Comparison of ENCODE assay signal across 11 cellular contexts in the genomic region with DNA sequence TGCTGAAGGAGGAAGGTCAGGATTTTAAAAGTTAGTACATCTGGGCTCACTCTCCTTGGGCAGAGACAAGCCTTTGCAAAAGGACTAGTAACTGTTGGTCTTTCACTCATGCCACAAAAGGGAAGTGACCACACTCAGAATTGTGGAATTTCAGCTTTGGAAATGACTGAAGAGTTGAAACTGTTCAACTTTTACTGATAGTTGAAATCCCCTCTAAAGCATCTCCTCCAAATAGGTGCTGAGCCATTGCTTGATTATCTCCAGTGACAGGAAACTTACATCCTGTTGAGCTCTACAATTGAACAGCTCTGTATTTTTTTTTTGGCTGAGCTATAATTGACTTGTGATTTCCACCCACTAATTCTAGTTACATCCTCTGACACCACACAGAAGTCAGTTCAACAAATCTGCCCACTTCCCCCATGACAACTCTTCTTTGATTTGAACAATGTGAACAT.
DNase-seq lines count a peak whose midpoint lies in the region; ATAC-seq and TF ChIP-seq lines count a peak whose summit lies in the region.
"Had no signal": no experiment of that assay in that cellular context is flagged by ENCODE, and none has a peak within 500 bp of the region (broad histone marks: within the 10 kb centered on the region; RNA-seq: fewer than 3 reads in every experiment).

No MANE protein-coding gene starts in this region.

- no peaks in the 10 kb centered on the region for H3K27me3 ChIP-seq in mammary epithelial cell (ENCODE audit: insufficient read depth, low read length)
- H3K27me3 ChIP-seq: stomach had no signal

- H3K36me3 Mint-ChIP-seq in activated CD4-positive, alpha-beta T cell treated with anti-CD3 and anti-CD28 coated beads, Interleukin-2, amount 10 ng/mL, durations not matched to agents 7 days and 5 days (ENCODE audit: low read depth): peaks cover 8% of the 10 kb centered on the region
- no peaks in the 10 kb centered on the region for H3K36me3 Mint-ChIP-seq in activated B cell treated with CpG ODN at 0.5 μM for 24 hours (ENCODE audit: low read depth)

- dilution Hi-C loops in mammary epithelial cell (cut with HindIII; ENCODE audit: low sequenced_read_pairs): no loop called here

- no peaks in the 10 kb centered on the region for H3K79me2 ChIP-seq in mammary epithelial cell (ENCODE audit: insufficient read depth, low read length)

- CTCF ChIA-PET in activated CD4-positive, alpha-beta T cell treated with anti-CD3 and anti-CD28 coated beads, Interleukin-2, amount 10 ng/mL, durations not matched to agents 7 days and 5 days (lab: Charles Lee): interaction anchor here (1.0 to 1.6 kb wide), 5 partner anchors 9 to 19 kb away, joined by 3 read pairs; no protein-coding TSS in a partner anchor
- CTCF ChIA-PET in activated B cell treated with CpG ODN at 0.5 μM for 24 hours (lab: Charles Lee): no interaction called here
- CTCF ChIA-PET in mammary epithelial cell (lab: Charles Lee; ENCODE audit: low non-redundant PET): interaction anchor here (0.6 kb wide), 1 partner anchor 21 kb away, joined by 21 read pairs; no protein-coding TSS in a partner anchor

- H3K36me3 ChIP-seq in mucosa of descending colon (ENCODE audit: low read depth) (no peaks in the 10 kb centered on the region), mammary epithelial cell (ENCODE audit: insufficient read depth, low read length) (no peaks in the 10 kb centered on the region)
- H3K36me3 ChIP-seq: prostate gland, stomach had no signal

- ATAC-seq in HG03066 (IDR thresholded peaks at IDR 0.05; ENCODE audit: low read depth, unreplicated experiment) (peak; percentile 53), activated B cell treated with CpG ODN at 0.5 μM for 24 hours (ENCODE audit: low read depth) (peak; percentile 68), mucosa of descending colon (peak; percentile 58), GM21723 (IDR thresholded peaks at IDR 0.05; ENCODE audit: unreplicated experiment) (no peak)

- H3K4me1 ChIP-seq in mucosa of descending colon (ENCODE audit: low read depth) (no peaks in the 10 kb centered on the region), mammary epithelial cell (ENCODE audit: insufficient read depth, low read length) (no peaks in the 10 kb centered on the region)
- H3K4me1 ChIP-seq: prostate gland had no signal

- no peak overlapping the region for H3K9ac ChIP-seq in mammary epithelial cell (ENCODE audit: insufficient read depth, low read length)

- no peak overlapping the region for H3K27ac ChIP-seq in mammary epithelial cell (ENCODE audit: insufficient read depth, low read depth, low read length)
- H3K27ac ChIP-seq: prostate gland, stomach had no signal

- H3K4me3 Mint-ChIP-seq in activated CD4-positive, alpha-beta T cell treated with anti-CD3 and anti-CD28 coated beads, Interleukin-2, amount 10 ng/mL, durations not matched to agents 7 days and 5 days: peak overlapping the region; percentile 5
- H3K4me3 Mint-ChIP-seq in activated B cell treated with CpG ODN at 0.5 μM for 24 hours: peak overlapping the region; percentile 8

- peaks cover 22% of the 10 kb centered on the region for H3K9me3 Mint-ChIP-seq in activated CD4-positive, alpha-beta T cell treated with anti-CD3 and anti-CD28 coated beads, Interleukin-2, amount 10 ng/mL, durations not matched to agents 7 days and 5 days
- no peaks in the 10 kb centered on the region for H3K9me3 Mint-ChIP-seq in activated B cell treated with CpG ODN at 0.5 μM for 24 hours

- in situ Hi-C loops in mammary epithelial cell (cut with MboI; ENCODE audit: low sequenced_read_pairs in 2 of 2): no loop called here

- no peaks in the 10 kb centered on the region for H3K27me3 Mint-ChIP-seq in activated CD4-positive, alpha-beta T cell treated with anti-CD3 and anti-CD28 coated beads, Interleukin-2, amount 10 ng/mL, durations not matched to agents 7 days and 5 days
- no peaks in the 10 kb centered on the region for H3K27me3 Mint-ChIP-seq in activated B cell treated with CpG ODN at 0.5 μM for 24 hours

- H3K4me2 ChIP-seq in mammary epithelial cell (ENCODE audit: insufficient read depth, low read depth, low read length): no peak overlapping the region

- DNase-seq in activated CD4-positive, alpha-beta T cell treated with anti-CD3 and anti-CD28 coated beads, Interleukin-2, amount 10 ng/mL, durations not matched to agents 7 days and 5 days: peak; percentile 57
- no peak for DNase-seq in activated CD4-positive, alpha-beta T cell treated with anti-CD3 and anti-CD28 coated beads, Interleukin-2, amount 50 U/mL, for 48 hours
- DNase-seq in activated B cell treated with CpG ODN at 0.5 μM for 24 hours: no peak
- DNase-seq in mucosa of descending colon: no peak
- DNase-seq in NCI-H2196 treated with DMSO at 0.1 percent for 48 hours (lab: John Stamatoyannopoulos, UW; ENCODE audit: unreplicated experiment): no peak
- no peak for DNase-seq in mammary epithelial cell
- DNase-seq: hypothalamus, stomach had no signal

- H2AFZ ChIP-seq in mammary epithelial cell (ENCODE audit: low read depth, low read length): no peak overlapping the region

- H3K9me3 ChIP-seq in mucosa of descending colon (no peaks in the 10 kb centered on the region), mammary epithelial cell (replicated peaks; ENCODE audit: insufficient read depth, low read length) (no peaks in the 10 kb centered on the region)
- H3K9me3 ChIP-seq: prostate gland, stomach had no signal

- H3K27ac Mint-ChIP-seq in activated CD4-positive, alpha-beta T cell treated with anti-CD3 and anti-CD28 coated beads, Interleukin-2, amount 10 ng/mL, durations not matched to agents 7 days and 5 days: peak overlapping the region; percentile 75
- peak overlapping the region; percentile 57 for H3K27ac Mint-ChIP-seq in activated B cell treated with CpG ODN at 0.5 μM for 24 hours

- H3K4me1 Mint-ChIP-seq in activated CD4-positive, alpha-beta T cell treated with anti-CD3 and anti-CD28 coated beads, Interleukin-2, amount 10 ng/mL, durations not matched to agents 7 days and 5 days: peaks cover 42% of the 10 kb centered on the region
- peaks cover 33% of the 10 kb centered on the region for H3K4me1 Mint-ChIP-seq in activated B cell treated with CpG ODN at 0.5 μM for 24 hours

- H4K20me1 ChIP-seq in mammary epithelial cell (ENCODE audit: insufficient read depth, low read length): no peaks in the 10 kb centered on the region

- BruUV-seq in mammary epithelial cell (replicated peaks; lab: Mats Ljungman, UMichigan): no TSS peak

- intact Hi-C loops in activated B cell treated with CpG ODN at 0.5 μM for 24 hours (cut with micrococcal nuclease): no loop called here
- intact Hi-C loops in mucosa of descending colon (cut with DNase I, micrococcal nuclease): no loop called here
- intact Hi-C loops in mammary epithelial cell (cut with micrococcal nuclease): no loop called here

- H3K4me3 ChIP-seq in mucosa of descending colon (no peak overlapping the region), mammary epithelial cell (replicated peaks in 1 of 3; ENCODE audit: insufficient read depth in 1 of 3, low read depth in 2 of 3, low read length in 3 of 3) (no peak overlapping the region)
- H3K4me3 ChIP-seq: prostate gland, stomach had no signal

- POLR2A ChIA-PET in activated CD4-positive, alpha-beta T cell treated with anti-CD3 and anti-CD28 coated beads, Interleukin-2, amount 10 ng/mL, durations not matched to agents 7 days and 5 days (lab: Charles Lee): interaction anchor here (0.6 kb wide), 1 partner anchor 790 kb away, joined by 4 read pairs; no protein-coding TSS in a partner anchor
- POLR2A ChIA-PET in activated B cell treated with CpG ODN at 0.5 μM for 24 hours (lab: Charles Lee): interaction anchor here (0.6 kb wide), 2 partner anchors 164 to 227 kb away, joined by 3 to 6 read pairs; no protein-coding TSS in a partner anchor

- no peak for TF ChIP-seq CTCF in activated B cell treated with CpG ODN at 0.5 μM for 24 hours (IDR thresholded peaks at IDR 0.05)
- no peak for TF ChIP-seq CTCF in mucosa of descending colon (IDR thresholded peaks at IDR 0.05)
- no peak for TF ChIP-seq CTCF in mammary epithelial cell (conservative IDR thresholded peaks at IDR 0.05 in 1 of 2, IDR thresholded peaks at IDR 0.05 in 1 of 2; ENCODE audit: extremely low read depth in 1 of 2, insufficient read depth in 1 of 2, low read depth in 1 of 2, low read length in 2 of 2)
